Comparison of ENCODE assay signal across 17 cellular contexts in the genomic region with DNA sequence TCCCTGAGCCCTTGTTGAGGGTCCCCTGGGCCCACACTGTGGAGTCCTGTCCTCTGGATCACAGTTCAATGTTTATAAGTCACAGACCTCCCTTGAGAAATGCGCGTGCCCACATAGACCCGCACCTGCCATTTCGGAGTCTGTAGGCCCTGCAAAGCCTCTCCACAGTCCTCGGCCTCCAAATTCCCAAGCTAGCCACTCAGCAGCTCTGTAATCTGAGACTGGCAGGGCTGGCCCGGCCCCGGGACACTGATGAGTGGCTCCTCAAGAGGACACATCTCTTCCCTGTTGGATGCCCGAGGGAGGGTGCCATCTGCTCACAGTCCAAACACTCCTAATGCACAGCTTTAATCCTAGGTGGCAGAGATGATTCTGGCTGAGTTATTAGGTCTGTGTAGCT. TPM values are rescaled to one million over a fixed set of nuclear protein-coding genes. Genes with fewer than 3 reads are reported as not detected.
DNase-seq lines count a peak whose midpoint lies in the region; ATAC-seq and TF ChIP-seq lines count a peak whose summit lies in the region.
"Had no signal": no experiment of that assay in that cellular context is flagged by ENCODE, and none has a peak within 500 bp of the region (broad histone marks: within the 10 kb centered on the region; RNA-seq: fewer than 3 reads in every experiment).

No MANE protein-coding gene starts in this region.

- no peaks in the 10 kb centered on the region for H3K79me2 ChIP-seq in GM23338 (replicated peaks; ENCODE audit: insufficient read depth)

- no peak overlapping the region for H2AFZ ChIP-seq in GM23338
- H2AFZ ChIP-seq: PC-9 had no signal

- no peaks in the 10 kb centered on the region; the same call in 1 of the 2 replicates for H3K36me3 ChIP-seq in GM23338 (ENCODE audit: insufficient read depth)
- H3K36me3 ChIP-seq in suprapubic skin: no peaks in the 10 kb centered on the region
- H3K36me3 ChIP-seq: adrenal gland had no signal

- H3K4me1 Mint-ChIP-seq in GM23338: peaks cover 17% of the 10 kb centered on the region
- H3K4me1 Mint-ChIP-seq in stimulated activated naive B cell treated with anti-CD40 and anti-IgM and Interleukin-4, amounts not matched to agents 10 μg/mL and 1 μg/mL and 100 μg/mL, for 72 hours: no peaks in the 10 kb centered on the region

- H3K9me3 ChIP-seq in suprapubic skin: no peaks in the 10 kb centered on the region
- H3K9me3 ChIP-seq: adrenal gland had no signal

- WGBS in suprapubic skin: 88% methylated on average over 8 of the region's 8 CpGs

- no peaks in the 10 kb centered on the region for H4K20me1 ChIP-seq in GM23338 (replicated peaks; ENCODE audit: insufficient read depth)

- 0 out of 2 replicates have a peak overlapping the region, but pooled peaks have one; percentile 15 for H3K27ac Mint-ChIP-seq in GM23338
- H3K27ac Mint-ChIP-seq in stimulated activated naive B cell treated with anti-CD40 and anti-IgM and Interleukin-4, amounts not matched to agents 10 μg/mL and 1 μg/mL and 100 μg/mL, for 72 hours: no peak overlapping the region
- H3K27ac Mint-ChIP-seq: activated T-helper 2 cell treated with anti-CD3 and anti-CD28 coated beads, Interferon-gamma antibody, Interleukin-2, Interleukin-4, amounts not matched to agents 10 μg/mL and 5 μg/mL and 100 μg/mL, durations not matched to agents 14 hours and 24 hours and 36 hours had no signal

- ATAC-seq in GM23338 (peak; percentile 29), HG03159 (IDR thresholded peaks at IDR 0.05; ENCODE audit: unreplicated experiment) (no peak), HG03460 (IDR thresholded peaks at IDR 0.05; ENCODE audit: unreplicated experiment) (no peak)
- ATAC-seq in stimulated activated naive B cell treated with anti-CD40 and anti-IgM and Interleukin-4, amounts not matched to agents 10 μg/mL and 1 μg/mL and 100 μg/mL, for 72 hours (replicated peaks): no peak
- ATAC-seq: left lobe of liver had no signal

- H3K27ac ChIP-seq in GM23338 (ENCODE audit: low read depth) (no peak overlapping the region), cingulate gyrus (ENCODE audit: low read depth, low read length) (peak overlapping the region; percentile 19), suprapubic skin (no peak overlapping the region)
- H3K27ac ChIP-seq: adrenal gland, PC-9 had no signal

- H3K36me3 Mint-ChIP-seq in GM23338 (ENCODE audit: low read depth): peaks cover 9% of the 10 kb centered on the region; the same call in 2 of the 3 replicates
- H3K36me3 Mint-ChIP-seq in stimulated activated naive B cell treated with anti-CD40 and anti-IgM and Interleukin-4, amounts not matched to agents 10 μg/mL and 1 μg/mL and 100 μg/mL, for 72 hours: peaks cover 0 to 4% of the 10 kb centered on the region in 2 donors

- DNase-seq in GM23338 (ENCODE audit: low spot score) (no peak), NCI-H2196 (lab: John Stamatoyannopoulos, UW; ENCODE audit: unreplicated experiment) (peak; percentile 70), suprapubic skin (ENCODE audit: low spot score in 2 of 2) (peak; percentile 49 to 70)
- DNase-seq in stimulated activated naive B cell treated with anti-CD40 and anti-IgM and Interleukin-4, amounts not matched to agents 10 μg/mL and 1 μg/mL and 100 μg/mL, for 72 hours: no peak
- DNase-seq: activated CD8-positive, alpha-beta memory T cell treated with anti-CD3 and anti-CD28 coated beads for 24 hours; AML-193; central memory CD4-positive, alpha-beta T cell; DND-41; NCI-H2227 treated with DMSO at 0.1 percent for 48 hours; PC-9 had no signal

- TF ChIP-seq CTCF in GM23338 (conservative IDR thresholded peaks at IDR 0.05; ENCODE audit: low read depth in 2 of 2): no peak
- no peak for TF ChIP-seq CTCF in suprapubic skin (IDR thresholded peaks at IDR 0.05)

- no peak for TF ChIP-seq POLR2A in suprapubic skin (IDR thresholded peaks at IDR 0.05)

- no peaks in the 10 kb centered on the region for H3K4me1 ChIP-seq in GM23338 (ENCODE audit: insufficient read depth)
- H3K4me1 ChIP-seq in suprapubic skin: no peaks in the 10 kb centered on the region
- H3K4me1 ChIP-seq: adrenal gland had no signal

- H3K27me3 ChIP-seq in GM23338 (ENCODE audit: insufficient read depth): no peaks in the 10 kb centered on the region
- H3K27me3 ChIP-seq in suprapubic skin: no peaks in the 10 kb centered on the region
- H3K27me3 ChIP-seq: adrenal gland had no signal

- no peak for TF ChIP-seq EP300 in suprapubic skin (IDR thresholded peaks at IDR 0.05)

- no peak overlapping the region for H3K4me3 ChIP-seq in GM23338
- no peak overlapping the region for H3K4me3 ChIP-seq in suprapubic skin
- H3K4me3 ChIP-seq: adrenal gland, PC-9 had no signal

- no peaks in the 10 kb centered on the region for H3K9me2 ChIP-seq in GM23338 (ENCODE audit: insufficient read depth)

- H3K9me3 Mint-ChIP-seq in GM23338: no peaks in the 10 kb centered on the region
- no peaks in the 10 kb centered on the region for H3K9me3 Mint-ChIP-seq in stimulated activated naive B cell treated with anti-CD40 and anti-IgM and Interleukin-4, amounts not matched to agents 10 μg/mL and 1 μg/mL and 100 μg/mL, for 72 hours
- H3K9me3 Mint-ChIP-seq: activated T-helper 2 cell treated with anti-CD3 and anti-CD28 coated beads, Interferon-gamma antibody, Interleukin-2, Interleukin-4, amounts not matched to agents 10 μg/mL and 5 μg/mL and 100 μg/mL, durations not matched to agents 14 hours and 24 hours and 36 hours had no signal

- H3K4me3 Mint-ChIP-seq in GM23338: no peak overlapping the region
- no peak overlapping the region for H3K4me3 Mint-ChIP-seq in stimulated activated naive B cell treated with anti-CD40 and anti-IgM and Interleukin-4, amounts not matched to agents 10 μg/mL and 1 μg/mL and 100 μg/mL, for 72 hours

- H3K27me3 Mint-ChIP-seq in GM23338 (ENCODE audit: insufficient read depth, low read depth, poor library complexity): peaks cover 13% of the 10 kb centered on the region
- H3K27me3 Mint-ChIP-seq in stimulated activated naive B cell treated with anti-CD40 and anti-IgM and Interleukin-4, amounts not matched to agents 10 μg/mL and 1 μg/mL and 100 μg/mL, for 72 hours: peaks cover 0 to 5% of the 10 kb centered on the region in 2 donors

- no peaks in the 10 kb centered on the region for H3F3A ChIP-seq in GM23338 (replicated peaks; ENCODE audit: low read depth)

- no peak overlapping the region for H3K4me2 ChIP-seq in GM23338
- H3K4me2 ChIP-seq: PC-9 had no signal

RNA-seq across cellular contexts. Expression of a gene that starts 39.1 kb away (rescaled TPM):
- total RNA-seq in GM23338 (2014; rRNA removed; shearing (Covaris generic)): 24.8 and 28.3 TPM in 2 replicates
- polyA plus RNA-seq in GM23338 (2016; fragmentation: Nextera tagmentation; extraction: Ambion mirVana): 4.3 and 4.8 TPM in 2 replicates
- total RNA-seq in suprapubic skin: under 1 TPM; 0.26 to 0.93 (median 0.36) TPM
- total RNA-seq: fibroblast of villous mesenchyme, PC-9 had no signal

RNA-seq across cellular contexts. Expression of a gene that starts 41.2 kb away (rescaled TPM):
- 9.8 and 12.3 TPM in 2 replicates for total RNA-seq in GM23338 (2014; rRNA removed; shearing (Covaris generic))
- 2.9 and 3.3 TPM in 2 replicates for polyA plus RNA-seq in GM23338 (2016; fragmentation: Nextera tagmentation; extraction: Ambion mirVana)
- total RNA-seq in suprapubic skin: 10 to 100 TPM; 11.5 to 28.3 (median 21.8) TPM
- total RNA-seq: fibroblast of villous mesenchyme had no signal

Comparison
In these comparisons a context has a peak if more than half of its experiments do, and no peak if none do; other contexts are left out.
1. DNase-seq: peak in NCI-H2196 (single experiment) and suprapubic skin (2 of 2); none in GM23338 (single experiment) and stimulated activated naive B cell treated with anti-CD40 and anti-IgM and Interleukin-4, amounts not matched to agents 10 μg/mL and 1 μg/mL and 100 μg/mL, for 72 hours (single experiment).
2. RNA of a gene that starts 39.1 kb away (total RNA-seq): 24.8 to 28.3 TPM in GM23338; 0.26 to 0.93 TPM in suprapubic skin; every median in the first group is over 10 times any median in the second.